Comparison of ENCODE assay signal across 1 cellular context in the genomic region with DNA sequence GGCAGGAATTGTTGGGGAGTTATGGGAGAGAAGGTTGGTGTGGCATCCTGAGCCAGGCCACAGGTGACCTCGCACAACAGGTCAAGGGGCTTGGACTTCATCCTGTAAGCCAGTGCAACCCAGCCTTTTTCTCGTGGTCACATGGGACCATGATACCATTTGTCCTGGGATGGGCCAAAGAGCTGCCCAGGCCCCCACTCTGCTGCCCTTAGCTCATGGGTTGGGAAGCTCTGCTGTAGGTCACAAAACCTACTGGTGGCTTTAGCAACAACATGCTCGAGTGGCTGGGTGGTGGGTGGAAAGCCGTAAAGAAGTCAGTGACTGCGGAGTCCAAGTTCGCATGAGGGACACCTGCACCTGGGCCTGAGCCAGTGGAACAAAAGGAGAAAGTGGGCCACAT.
TF ChIP-seq lines count a peak whose summit lies in the region.

No MANE protein-coding gene starts in this region.

TF ChIP-seq in GM12878, 131 proteins besides CTCF, POLR2A, EP300 and RAD21 (continued from another document):
- TF ChIP-seq, protein P1, sequence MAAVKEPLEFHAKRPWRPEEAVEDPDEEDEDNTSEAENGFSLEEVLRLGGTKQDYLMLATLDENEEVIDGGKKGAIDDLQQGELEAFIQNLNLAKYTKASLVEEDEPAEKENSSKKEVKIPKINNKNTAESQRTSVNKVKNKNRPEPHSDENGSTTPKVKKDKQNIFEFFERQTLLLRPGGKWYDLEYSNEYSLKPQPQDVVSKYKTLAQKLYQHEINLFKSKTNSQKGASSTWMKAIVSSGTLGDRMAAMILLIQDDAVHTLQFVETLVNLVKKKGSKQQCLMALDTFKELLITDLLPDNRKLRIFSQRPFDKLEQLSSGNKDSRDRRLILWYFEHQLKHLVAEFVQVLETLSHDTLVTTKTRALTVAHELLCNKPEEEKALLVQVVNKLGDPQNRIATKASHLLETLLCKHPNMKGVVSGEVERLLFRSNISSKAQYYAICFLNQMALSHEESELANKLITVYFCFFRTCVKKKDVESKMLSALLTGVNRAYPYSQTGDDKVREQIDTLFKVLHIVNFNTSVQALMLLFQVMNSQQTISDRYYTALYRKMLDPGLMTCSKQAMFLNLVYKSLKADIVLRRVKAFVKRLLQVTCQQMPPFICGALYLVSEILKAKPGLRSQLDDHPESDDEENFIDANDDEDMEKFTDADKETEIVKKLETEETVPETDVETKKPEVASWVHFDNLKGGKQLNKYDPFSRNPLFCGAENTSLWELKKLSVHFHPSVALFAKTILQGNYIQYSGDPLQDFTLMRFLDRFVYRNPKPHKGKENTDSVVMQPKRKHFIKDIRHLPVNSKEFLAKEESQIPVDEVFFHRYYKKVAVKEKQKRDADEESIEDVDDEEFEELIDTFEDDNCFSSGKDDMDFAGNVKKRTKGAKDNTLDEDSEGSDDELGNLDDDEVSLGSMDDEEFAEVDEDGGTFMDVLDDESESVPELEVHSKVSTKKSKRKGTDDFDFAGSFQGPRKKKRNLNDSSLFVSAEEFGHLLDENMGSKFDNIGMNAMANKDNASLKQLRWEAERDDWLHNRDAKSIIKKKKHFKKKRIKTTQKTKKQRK (IDR thresholded peaks at IDR 0.05; ENCODE audit: low read depth, low read length): no peak
- TF ChIP-seq NFYA (IDR thresholded peaks at IDR 0.05; ENCODE audit: borderline replicate concordance, low read depth, low read length): no peak
- TF ChIP-seq, protein P2, sequence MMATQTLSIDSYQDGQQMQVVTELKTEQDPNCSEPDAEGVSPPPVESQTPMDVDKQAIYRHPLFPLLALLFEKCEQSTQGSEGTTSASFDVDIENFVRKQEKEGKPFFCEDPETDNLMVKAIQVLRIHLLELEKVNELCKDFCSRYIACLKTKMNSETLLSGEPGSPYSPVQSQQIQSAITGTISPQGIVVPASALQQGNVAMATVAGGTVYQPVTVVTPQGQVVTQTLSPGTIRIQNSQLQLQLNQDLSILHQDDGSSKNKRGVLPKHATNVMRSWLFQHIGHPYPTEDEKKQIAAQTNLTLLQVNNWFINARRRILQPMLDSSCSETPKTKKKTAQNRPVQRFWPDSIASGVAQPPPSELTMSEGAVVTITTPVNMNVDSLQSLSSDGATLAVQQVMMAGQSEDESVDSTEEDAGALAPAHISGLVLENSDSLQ (IDR thresholded peaks at IDR 0.05): no peak
- TF ChIP-seq, protein P3, sequence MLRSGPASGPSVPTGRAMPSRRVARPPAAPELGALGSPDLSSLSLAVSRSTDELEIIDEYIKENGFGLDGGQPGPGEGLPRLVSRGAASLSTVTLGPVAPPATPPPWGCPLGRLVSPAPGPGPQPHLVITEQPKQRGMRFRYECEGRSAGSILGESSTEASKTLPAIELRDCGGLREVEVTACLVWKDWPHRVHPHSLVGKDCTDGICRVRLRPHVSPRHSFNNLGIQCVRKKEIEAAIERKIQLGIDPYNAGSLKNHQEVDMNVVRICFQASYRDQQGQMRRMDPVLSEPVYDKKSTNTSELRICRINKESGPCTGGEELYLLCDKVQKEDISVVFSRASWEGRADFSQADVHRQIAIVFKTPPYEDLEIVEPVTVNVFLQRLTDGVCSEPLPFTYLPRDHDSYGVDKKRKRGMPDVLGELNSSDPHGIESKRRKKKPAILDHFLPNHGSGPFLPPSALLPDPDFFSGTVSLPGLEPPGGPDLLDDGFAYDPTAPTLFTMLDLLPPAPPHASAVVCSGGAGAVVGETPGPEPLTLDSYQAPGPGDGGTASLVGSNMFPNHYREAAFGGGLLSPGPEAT (IDR thresholded peaks at IDR 0.05; ENCODE audit: low read depth): no peak
- no peak for TF ChIP-seq GATAD2B (conservative IDR thresholded peaks at IDR 0.05; ENCODE audit: low read depth)
- TF ChIP-seq EED (IDR thresholded peaks at IDR 0.05; ENCODE audit: low read depth): no peak
- TF ChIP-seq RCOR1 (conservative IDR thresholded peaks at IDR 0.05; ENCODE audit: low read depth, low read length): no peak
